Comparison of ENCODE assay signal across 14 cellular contexts in genomic region chr12:10031771-10032175, GRCh38. TPM values are rescaled to one million over a fixed set of nuclear protein-coding genes. Genes with fewer than 3 reads are reported as not detected.
DNase-seq lines count a peak whose midpoint lies in the region; ATAC-seq, FAIRE-seq and TF ChIP-seq lines count a peak whose summit lies in the region.
"Had no signal": no experiment of that assay in that cellular context is flagged by ENCODE, and none has a peak within 500 bp of the region (broad histone marks: within the 10 kb centered on the region; RNA-seq: fewer than 3 reads in every experiment).

No MANE protein-coding gene starts in this region.

- H3K27ac ChIP-seq in AG04450 (ENCODE audit: low read depth, low read length) (peak overlapping the region; percentile 40), lower lobe of right lung (no peak overlapping the region)
- H3K27ac ChIP-seq: BLaER1, pancreas, Peyer's patch, thoracic aorta had no signal

- no peaks in the 10 kb centered on the region for H3K9me3 Mint-ChIP-seq in activated naive CD8-positive, alpha-beta T cell treated with anti-CD3 and anti-CD28 coated beads, Interleukin-2, amount 50 U/mL, for 24 hours

- H3K36me3 ChIP-seq in bronchial epithelial cell (ENCODE audit: control insufficient read depth, insufficient read depth, low read length) (no peaks in the 10 kb centered on the region), lower lobe of right lung (no peaks in the 10 kb centered on the region)
- H3K36me3 ChIP-seq: BLaER1, pancreas, Peyer's patch, thoracic aorta had no signal

- no peak overlapping the region for H3K27ac Mint-ChIP-seq in activated naive CD8-positive, alpha-beta T cell treated with anti-CD3 and anti-CD28 coated beads, Interleukin-2, amount 50 U/mL, for 24 hours

- H3K4me1 Mint-ChIP-seq in activated naive CD8-positive, alpha-beta T cell treated with anti-CD3 and anti-CD28 coated beads, Interleukin-2, amount 50 U/mL, for 24 hours: no peaks in the 10 kb centered on the region

- H3K27me3 ChIP-seq in AG04450 (ENCODE audit: control insufficient read depth, insufficient read depth, low read length) (no peaks in the 10 kb centered on the region), bronchial epithelial cell (ENCODE audit: control insufficient read depth, insufficient read depth, low read length) (no peaks in the 10 kb centered on the region), lower lobe of right lung (ENCODE audit: low read depth) (no peaks in the 10 kb centered on the region)
- H3K27me3 ChIP-seq: BLaER1, pancreas, Peyer's patch had no signal

- CTCF ChIA-PET in AG04450 (lab: Charles Lee): interaction anchor here (1.4 to 2.7 kb wide), 3 partner anchors 22 to 281 kb away, joined by 6 to 15 read pairs (median 13); partner anchors contain the start of gene CLEC12B

- TF ChIP-seq CTCF in AG04450 (IDR thresholded peaks at IDR 0.05; ENCODE audit: low read depth, low read length) (no peak), bronchial epithelial cell (IDR thresholded peaks at IDR 0.05; ENCODE audit: insufficient read depth, low read length, severe bottlenecking) (no peak), lower lobe of right lung (IDR thresholded peaks at IDR 0.05) (no peak)

- FAIRE-seq in bronchial epithelial cell (lab: Jason Lieb, UNC): no peak
- FAIRE-seq: pancreas had no signal

- H3K4me3 ChIP-seq in AG04450 (ENCODE audit: low read depth, low read length) (no peak overlapping the region), bronchial epithelial cell (ENCODE audit: low read depth, low read length) (no peak overlapping the region), lower lobe of right lung (no peak overlapping the region)
- H3K4me3 ChIP-seq: BLaER1, pancreas, Peyer's patch, thoracic aorta had no signal

- DNase-seq in AG04450 (ENCODE audit: low read depth, low spot score): peak; percentile 70
- peak; percentile 97 for DNase-seq in HS-5 (ENCODE audit: low read depth)
- DNase-seq in bronchial epithelial cell (ENCODE audit: low read depth): peak; percentile 81
- peak; percentile 89 for DNase-seq in iris pigment epithelial cell (ENCODE audit: low read depth)
- no peak for DNase-seq in activated naive CD8-positive, alpha-beta T cell treated with anti-CD3 and anti-CD28 coated beads, Interleukin-2, amount 50 U/mL, for 24 hours
- DNase-seq in midbrain (lab: John Stamatoyannopoulos, UW): no peak
- DNase-seq in lower lobe of right lung: no peak
- DNase-seq: activated T-cell treated with anti-CD3 and anti-CD28 coated beads, Interleukin-2, amount 50 U/mL, for 48 hours; NCI-H146; pancreas; Peyer's patch had no signal

- H3K4me3 Mint-ChIP-seq in activated naive CD8-positive, alpha-beta T cell treated with anti-CD3 and anti-CD28 coated beads, Interleukin-2, amount 50 U/mL, for 24 hours: no peak overlapping the region

- H3K9me3 ChIP-seq in AG04450 (ENCODE audit: control insufficient read depth, insufficient read depth, low read length): peaks cover 4% of the 10 kb centered on the region; the same call in 1 of the 2 replicates
- no peaks in the 10 kb centered on the region for H3K9me3 ChIP-seq in lower lobe of right lung
- H3K9me3 ChIP-seq: pancreas, Peyer's patch, thoracic aorta had no signal

- peaks cover 4% of the 10 kb centered on the region for H3K27me3 Mint-ChIP-seq in activated naive CD8-positive, alpha-beta T cell treated with anti-CD3 and anti-CD28 coated beads, Interleukin-2, amount 50 U/mL, for 24 hours

- no peaks in the 10 kb centered on the region for H3K4me1 ChIP-seq in lower lobe of right lung
- H3K4me1 ChIP-seq: BLaER1, pancreas, Peyer's patch had no signal

- intact Hi-C loops in lower lobe of right lung (cut with DNase I): no loop called here

- POLR2A ChIA-PET in AG04450 (lab: Yijun Ruan, JAX): interaction anchor here (0.8 to 1.2 kb wide), 2 partner anchors 22 to 181 kb away, joined by 3 to 6 read pairs; partner anchors contain the start of gene GABARAPL1

- H3K36me3 Mint-ChIP-seq in activated naive CD8-positive, alpha-beta T cell treated with anti-CD3 and anti-CD28 coated beads, Interleukin-2, amount 50 U/mL, for 24 hours (ENCODE audit: low read depth): no peaks in the 10 kb centered on the region

- no peak for ATAC-seq in GM21526 (IDR thresholded peaks at IDR 0.05; ENCODE audit: low FRiP score, unreplicated experiment)
- ATAC-seq in activated naive CD8-positive, alpha-beta T cell treated with anti-CD3 and anti-CD28 coated beads, Interleukin-2, amount 50 U/mL, for 24 hours: no peak
- ATAC-seq in lower lobe of right lung: no peak
- ATAC-seq: pancreas had no signal

RNA-seq across cellular contexts. Expression of gene CLEC9A, which starts 1.3 kb away (rescaled TPM):
- not detected in 2 replicates for polyA plus RNA-seq in AG04450 (2011; rRNA removed)
- polyA minus RNA-seq in AG04450 (2011; rRNA and poly(A)+ RNA removed): not detected in 2 replicates
- total RNA-seq in bronchial epithelial cell (not detected in 2 replicates), lower lobe of right lung (0.30 TPM)
- total RNA-seq: thoracic aorta had no signal
- polyA plus RNA-seq: pancreas had no signal

RNA-seq across cellular contexts. Expression of gene CLEC12B, which starts 21.3 kb away (rescaled TPM):
- 0.05 TPM in 1 of 2 replicates, not detected in the other for polyA plus RNA-seq in AG04450 (2011; rRNA removed)
- polyA minus RNA-seq in AG04450 (2011; rRNA and poly(A)+ RNA removed): not detected in 2 replicates
- total RNA-seq in bronchial epithelial cell (not detected in 2 replicates), lower lobe of right lung (1.7 TPM)
- total RNA-seq: Peyer's patch, thoracic aorta had no signal
- polyA plus RNA-seq: pancreas had no signal

RNA-seq across cellular contexts. Expression of gene CLEC1B, which starts 32.9 kb away (rescaled TPM):
- polyA plus RNA-seq in AG04450 (2011; rRNA removed): not detected in 2 replicates
- not detected in 2 replicates for polyA minus RNA-seq in AG04450 (2011; rRNA and poly(A)+ RNA removed)
- total RNA-seq in bronchial epithelial cell: not detected in 2 replicates
- 0.95 TPM for total RNA-seq in lower lobe of right lung
- total RNA-seq: pancreas, Peyer's patch, thoracic aorta had no signal

Comparison
In these comparisons a context has a peak if more than half of its experiments do, and no peak if none do; other contexts are left out.
1. DNase-seq: peak in AG04450 (single experiment), HS-5 (single experiment), bronchial epithelial cell (single experiment) and iris pigment epithelial cell (single experiment); none in activated naive CD8-positive, alpha-beta T cell treated with anti-CD3 and anti-CD28 coated beads, Interleukin-2, amount 50 U/mL, for 24 hours (single experiment), midbrain (single experiment) and lower lobe of right lung (single experiment).